Comparison of ENCODE assay signal across 8 cellular contexts in genomic region chr17:42773290-42774035, GRCh38.
DNase-seq lines count a peak whose midpoint lies in the region; ATAC-seq and TF ChIP-seq lines count a peak whose summit lies in the region.

TSS of gene VPS25 (plus strand) at chr17:42773449. CDS start at chr17:42773476, 27 bp downstream.

- peak; percentile 88 for DNase-seq in GM10248 (ENCODE audit: extremely low spot score)
- DNase-seq in NCI-H510A (lab: John Stamatoyannopoulos, UW), result peak; percentile 61
- DNase-seq in activated CD4-positive, alpha-beta T cell treated with anti-CD3 and anti-CD28 coated beads for 24 hours (ENCODE audit: low read depth in 2 of 2), result peak; percentile 56
- DNase-seq in choroid plexus epithelial cell (ENCODE audit: low read depth), result peak; percentile 89
- peak; percentile 89 for DNase-seq in kidney tubule cell (ENCODE audit: low spot score)
- DNase-seq in stimulated activated CD4-positive, alpha-beta T cell treated with anti-CD3 and anti-CD28 coated beads, Interleukin-1b, Interleukin-23, amount 100 ng/mL, for 1 hour (ENCODE audit: low read depth in 2 of 2), result peak; percentile 44 to 54

- CTCF ChIA-PET in GM10248 (lab: Yijun Ruan, JAX), result interaction anchor here (1.2 to 3.6 kb wide), 9 partner anchors 10 to 225 kb away, joined by 3 to 31 read pairs (median 4); partner anchors contain the start of genes BECN1, PSMC3IP, RAMP2 and RPL27

- ATAC-seq in HG03095 (IDR thresholded peaks at IDR 0.05; ENCODE audit: unreplicated experiment), result peak; percentile 52
- ATAC-seq in HG03196 (IDR thresholded peaks at IDR 0.05; ENCODE audit: unreplicated experiment), result no peak

- POLR2A ChIA-PET in GM10248 (lab: Yijun Ruan, JAX), result interaction anchor here (1.1 kb wide), 2 partner anchors 90 to 237 kb away, joined by 3 read pairs; partner anchors contain the start of gene NAGLU

- H3K4me3 ChIP-seq in choroid plexus epithelial cell (ENCODE audit: low read depth, low read length), result peak within 1 kb of the TSS; percentile 99

- TF ChIP-seq CTCF in GM10248 (IDR thresholded peaks at IDR 0.05; ENCODE audit: control extremely low read depth, extremely low read depth, low read depth, missing control alignments) (no peak), choroid plexus epithelial cell (conservative IDR thresholded peaks at IDR 0.05; ENCODE audit: low read depth, low read length) (peak; percentile 39)
